8 cellular contexts compared by ENCODE assay signal in genomic region chr17:43908111-43908721, GRCh38. TPM values are rescaled to one million over a fixed set of nuclear protein-coding genes. Genes with fewer than 3 reads are reported as not detected.
DNase-seq lines count a peak whose midpoint lies in the region; ATAC-seq and TF ChIP-seq lines count a peak whose summit lies in the region.

No MANE protein-coding gene starts in this region.

- H3K36me3 Mint-ChIP-seq in activated T-helper 17 cell treated with anti-CD3 and anti-CD28 coated beads, Interleukin-2, amount 50 U/mL, for 72 hours (ENCODE audit: low read depth): no peaks in the 10 kb centered on the region
- peaks cover 0 to 3% (median 0%) of the 10 kb centered on the region in 5 donors for H3K36me3 Mint-ChIP-seq in naive thymus-derived CD4-positive, alpha-beta T cell

- in situ Hi-C loops in GM23248 (cut with MboI): no loop called here

- intact Hi-C loops in naive thymus-derived CD4-positive, alpha-beta T cell (cut with micrococcal nuclease): loop anchor here in 1 of 2 donors (1.0 kb wide), 2 partner anchors 8 to 98 kb away; no protein-coding TSS in a partner anchor
- intact Hi-C loops in testis (cut with DNase I; ENCODE audit: low total_unique reads): no loop called here

- H4K20me1 ChIP-seq in GM23248 (ENCODE audit: insufficient read depth): no peaks in the 10 kb centered on the region

- TF ChIP-seq POLR2A in testis (IDR thresholded peaks at IDR 0.05): no peak

- peaks cover 7% of the 10 kb centered on the region; the same call in 1 of the 2 replicates for H3F3A ChIP-seq in GM23248 (ENCODE audit: insufficient read depth)

- H3K36me3 ChIP-seq in GM23248 (ENCODE audit: low read depth): no peaks in the 10 kb centered on the region
- H3K36me3 ChIP-seq in naive thymus-derived CD4-positive, alpha-beta T cell (ENCODE audit: control insufficient read depth in 2 of 3, insufficient read depth in 3 of 3, low read length in 3 of 3): peaks cover 0 to 6% (median 0%) of the 10 kb centered on the region in 3 experiments
- H3K36me3 ChIP-seq in testis (ENCODE audit: low read depth, missing control alignments): no peaks in the 10 kb centered on the region

- no peaks in the 10 kb centered on the region for H3K9me2 ChIP-seq in GM23248 (ENCODE audit: insufficient read depth)

- H3K9me3 Mint-ChIP-seq in activated T-helper 17 cell treated with anti-CD3 and anti-CD28 coated beads, Interleukin-2, amount 50 U/mL, for 72 hours: no peaks in the 10 kb centered on the region
- H3K9me3 Mint-ChIP-seq in naive thymus-derived CD4-positive, alpha-beta T cell: no peaks in the 10 kb centered on the region

- CTCF ChIA-PET in naive thymus-derived CD4-positive, alpha-beta T cell (lab: Charles Lee): interaction anchor here (0.6 to 4.0 kb wide), 9 partner anchors 9 to 419 kb away, joined by 3 to 21 read pairs (median 4); partner anchors contain the start of gene PPY

- H3K4me1 ChIP-seq in GM23248 (ENCODE audit: insufficient read depth) (peaks cover 8% of the 10 kb centered on the region), testis (peaks cover 13% of the 10 kb centered on the region)
- H3K4me1 ChIP-seq in naive thymus-derived CD4-positive, alpha-beta T cell (ENCODE audit: control insufficient read depth in 2 of 2, insufficient read depth in 2 of 2, low read length in 2 of 2): peaks cover 17 to 20% of the 10 kb centered on the region in 2 donors

- 9 to 13% methylated on average over 24 of the region's 24 CpGs for WGBS in GM23248 (ENCODE audit: low coverage in 1 of 2, low lambda C conversion rate in 2 of 2, missing lambda C conversion rate in 2 of 2), 2 experiments
- WGBS in testis, 2 donors: 13 to 15% methylated on average over 21 to 24 of the region's 24 CpGs

- H3K9me3 ChIP-seq in GM23248 (ENCODE audit: low read depth) (no peaks in the 10 kb centered on the region), testis (no peaks in the 10 kb centered on the region)
- H3K9me3 ChIP-seq in naive thymus-derived CD4-positive, alpha-beta T cell (ENCODE audit: control insufficient read depth in 2 of 3, low read length in 3 of 3): no peaks in the 10 kb centered on the region

- H3K4me3 Mint-ChIP-seq in activated T-helper 17 cell treated with anti-CD3 and anti-CD28 coated beads, Interleukin-2, amount 50 U/mL, for 72 hours: peak overlapping the region; percentile 73
- peak overlapping the region in 9 of 10 donors; percentile 88 to 95 (median 89) for H3K4me3 Mint-ChIP-seq in naive thymus-derived CD4-positive, alpha-beta T cell

- H3K79me2 ChIP-seq in GM23248 (ENCODE audit: insufficient read depth): no peaks in the 10 kb centered on the region

- DNase-seq in GM23248: peak; percentile 90
- DNase-seq in NCI-H82 treated with DMSO at 0.1 percent for 48 hours (lab: John Stamatoyannopoulos, UW; ENCODE audit: unreplicated experiment): peak; percentile 51
- peak; percentile 76 for DNase-seq in fibroblast of peridontal ligament (ENCODE audit: extremely low read depth)
- peak in 7 of 9 donors; percentile 56 to 70 (median 62) for DNase-seq in naive thymus-derived CD4-positive, alpha-beta T cell
- DNase-seq in testis: peak; percentile 83
- no peak for DNase-seq in GM20000 (ENCODE audit: low spot score)

- no peak overlapping the region for H3K27ac Mint-ChIP-seq in activated T-helper 17 cell treated with anti-CD3 and anti-CD28 coated beads, Interleukin-2, amount 50 U/mL, for 72 hours
- H3K27ac Mint-ChIP-seq in naive thymus-derived CD4-positive, alpha-beta T cell: peak overlapping the region in 5 of 9 donors; percentile 22 to 84 (median 56)

- peak; percentile 47 for ATAC-seq in activated T-helper 17 cell treated with anti-CD3 and anti-CD28 coated beads, Interleukin-2, amount 50 U/mL, for 72 hours (replicated peaks)
- peak; percentile 71 for ATAC-seq in naive thymus-derived CD4-positive, alpha-beta T cell
- ATAC-seq in HG02852 (IDR thresholded peaks at IDR 0.05; ENCODE audit: unreplicated experiment): no peak

- H3K27me3 ChIP-seq in GM23248 (replicated peaks; ENCODE audit: insufficient read depth) (no peaks in the 10 kb centered on the region), testis (no peaks in the 10 kb centered on the region)
- peaks cover 0 to 4% of the 10 kb centered on the region in 2 donors for H3K27me3 ChIP-seq in naive thymus-derived CD4-positive, alpha-beta T cell (ENCODE audit: control insufficient read depth in 2 of 2, insufficient read depth in 2 of 2, low read length in 2 of 2)

- H3K4me3 ChIP-seq in GM23248 (peak overlapping the region; percentile 84), testis (peak overlapping the region; percentile 78 to 87)
- H3K4me3 ChIP-seq in naive thymus-derived CD4-positive, alpha-beta T cell (ENCODE audit: low read length): peak overlapping the region; percentile 78

- H3K4me1 Mint-ChIP-seq in activated T-helper 17 cell treated with anti-CD3 and anti-CD28 coated beads, Interleukin-2, amount 50 U/mL, for 72 hours: peaks cover 5% of the 10 kb centered on the region
- peaks cover 0 to 16% (median 12%) of the 10 kb centered on the region in 7 donors for H3K4me1 Mint-ChIP-seq in naive thymus-derived CD4-positive, alpha-beta T cell

- POLR2A ChIA-PET in naive thymus-derived CD4-positive, alpha-beta T cell (lab: Charles Lee): interaction anchor here (0.6 to 2.9 kb wide), 6 partner anchors 10 to 106 kb away, joined by 3 to 10 read pairs (median 3); partner anchors contain the start of gene TMEM101

- H3K9ac ChIP-seq in GM23248: no peak overlapping the region

- H2AFZ ChIP-seq in GM23248: peak overlapping the region; percentile 93

- H3K27ac ChIP-seq in GM23248 (0 out of 2 replicates have a peak overlapping the region, but pooled peaks have one; percentile 2), testis (peak overlapping the region; percentile 81 to 84)
- peak overlapping the region; percentile 80 for H3K27ac ChIP-seq in naive thymus-derived CD4-positive, alpha-beta T cell (ENCODE audit: low read depth, low read length)

- peak overlapping the region; percentile 91 for H3K4me2 ChIP-seq in GM23248 (ENCODE audit: unreplicated experiment)

- H3K27me3 Mint-ChIP-seq in activated T-helper 17 cell treated with anti-CD3 and anti-CD28 coated beads, Interleukin-2, amount 50 U/mL, for 72 hours: peaks cover 9% of the 10 kb centered on the region
- peaks cover 0 to 63% (median 5%) of the 10 kb centered on the region in 5 donors for H3K27me3 Mint-ChIP-seq in naive thymus-derived CD4-positive, alpha-beta T cell

- TF ChIP-seq CTCF in testis (IDR thresholded peaks at IDR 0.05): no peak
- TF ChIP-seq CTCF in GM20000 (IDR thresholded peaks at IDR 0.05; ENCODE audit: extremely low read depth, missing control alignments): no peak

RNA-seq across cellular contexts. Expression of gene MPP2, which starts 0.9 kb away (rescaled TPM):
- 5.1 and 13.8 TPM in 2 replicates for total RNA-seq in GM23248 (2014; rRNA removed; shearing (Covaris generic))
- polyA plus RNA-seq in GM23248 (2016; fragmentation: Nextera tagmentation; extraction: Ambion mirVana): 3.8 and 4.1 TPM in 2 replicates
- total RNA-seq in activated T-helper 17 cell treated with anti-CD3 and anti-CD28 coated beads, Interleukin-2, amount 50 U/mL, for 72 hours: 1 to 10 TPM; 1.3 to 3.3 TPM
- 1 to 10 TPM in 4 of 5 experiments, under 1 TPM in 1; 0.24 to 9.3 (median 3.7) TPM for total RNA-seq in naive thymus-derived CD4-positive, alpha-beta T cell
- 1 to 10 TPM; 1.3 to 2.2 TPM for polyA plus RNA-seq in naive thymus-derived CD4-positive, alpha-beta T cell
- 10 to 100 TPM; 25.1 to 25.8 TPM for total RNA-seq in testis
- 31.4 TPM for polyA plus RNA-seq in testis (ENCODE audit: insufficient read depth, low read depth, low replicate concordance)

RNA-seq across cellular contexts. Expression of gene PPY, which starts 34.1 kb away (rescaled TPM):
- total RNA-seq in GM23248 (2014; rRNA removed; shearing (Covaris generic)): not detected in 2 replicates
- polyA plus RNA-seq in GM23248 (2016; fragmentation: Nextera tagmentation; extraction: Ambion mirVana): not detected in 2 replicates
- total RNA-seq in activated T-helper 17 cell treated with anti-CD3 and anti-CD28 coated beads, Interleukin-2, amount 50 U/mL, for 72 hours: 1 to 10 TPM in 1 of 2 donors, under 1 TPM in 1; 0.90 to 1.9 TPM
- not detected for total RNA-seq in naive thymus-derived CD4-positive, alpha-beta T cell
- polyA plus RNA-seq in naive thymus-derived CD4-positive, alpha-beta T cell: not detected
- total RNA-seq in testis: not detected
- polyA plus RNA-seq in testis (ENCODE audit: insufficient read depth, low read depth, low replicate concordance): 0.99 TPM

RNA-seq across cellular contexts. Expression of gene PYY, which starts 45.5 kb away (rescaled TPM):
- total RNA-seq in GM23248 (2014; rRNA removed; shearing (Covaris generic)): not detected in 2 replicates
- not detected in 2 replicates for polyA plus RNA-seq in GM23248 (2016; fragmentation: Nextera tagmentation; extraction: Ambion mirVana)
- total RNA-seq in activated T-helper 17 cell treated with anti-CD3 and anti-CD28 coated beads, Interleukin-2, amount 50 U/mL, for 72 hours: not detected
- total RNA-seq in naive thymus-derived CD4-positive, alpha-beta T cell: not detected
- not detected for polyA plus RNA-seq in naive thymus-derived CD4-positive, alpha-beta T cell
- total RNA-seq in testis: under 1 TPM in 1 of 2 donors, not detected in 1; 0.37 TPM
- 1.5 TPM for polyA plus RNA-seq in testis (ENCODE audit: insufficient read depth, low read depth, low replicate concordance)

Comparison
In these comparisons a context has a peak if more than half of its experiments do, and no peak if none do; other contexts are left out.
1. H3K27ac ChIP-seq: peak in every context shown above with its lines; median percentile 82 in testis; 80 in naive thymus-derived CD4-positive, alpha-beta T cell; 2 in GM23248.